8 cellular contexts compared by ENCODE assay signal in genomic region chr12:59164991-59165718, GRCh38.
DNase-seq lines count a peak whose midpoint lies in the region; ATAC-seq and TF ChIP-seq lines count a peak whose summit lies in the region.

No MANE protein-coding gene starts in this region.

- H3K36me3 Mint-ChIP-seq in type B pancreatic cell = no peaks in the 10 kb centered on the region

- ATAC-seq in RWPE2 (ENCODE audit: low read depth) = no peak
- ATAC-seq in HG02588 (IDR thresholded peaks at IDR 0.05; ENCODE audit: unreplicated experiment) = no peak
- ATAC-seq in HG03097 (IDR thresholded peaks at IDR 0.05; ENCODE audit: low FRiP score, unreplicated experiment) = no peak

- peaks cover 20% of the 10 kb centered on the region for H3K4me1 Mint-ChIP-seq in type B pancreatic cell (ENCODE audit: unreplicated experiment)

- no peaks in the 10 kb centered on the region for H3K9me3 ChIP-seq in RWPE2 (ENCODE audit: severe bottlenecking)

- peak; percentile 19 for DNase-seq in AG20443 (ENCODE audit: low spot score)
- peak; percentile 3 for DNase-seq in HuH-7.5 (ENCODE audit: low spot score)
- no peak for DNase-seq in RWPE2 (ENCODE audit: low spot score)
- DNase-seq in foreskin fibroblast = peak; percentile 19 to 66
- no peak for DNase-seq in type B pancreatic cell (ENCODE audit: extremely low spot score, unreplicated experiment)
- DNase-seq in UCSD-AML1 (lab: John Stamatoyannopoulos, UW; ENCODE audit: unreplicated experiment) = no peak

- H3K4me3 Mint-ChIP-seq in type B pancreatic cell = no peak overlapping the region

- H3K4me1 ChIP-seq in RWPE2 (ENCODE audit: insufficient read depth, poor library complexity, severe bottlenecking) = no peaks in the 10 kb centered on the region

- H3K27me3 ChIP-seq in RWPE2 (ENCODE audit: insufficient read depth, poor library complexity, severe bottlenecking) = no peaks in the 10 kb centered on the region

- H3K9me3 Mint-ChIP-seq in type B pancreatic cell = no peaks in the 10 kb centered on the region

- H3K27me3 Mint-ChIP-seq in type B pancreatic cell = peaks cover 5% of the 10 kb centered on the region

- H3K36me3 ChIP-seq in RWPE2 (ENCODE audit: low read depth) = no peaks in the 10 kb centered on the region

- TF ChIP-seq CTCF in RWPE2 (IDR thresholded peaks at IDR 0.05; ENCODE audit: poor library complexity, severe bottlenecking) (peak; percentile 85), foreskin fibroblast (IDR thresholded peaks at IDR 0.05; ENCODE audit: low read depth, low read length) (peak; percentile 32), type B pancreatic cell (conservative IDR thresholded peaks at IDR 0.05) (peak; percentile 79)

- no peak overlapping the region for H3K4me3 ChIP-seq in RWPE2 (ENCODE audit: severe bottlenecking)
- no peak overlapping the region for H3K4me3 ChIP-seq in foreskin fibroblast (ENCODE audit: low read depth in 1 of 2, low read length in 2 of 2)

- no peak overlapping the region for H3K27ac ChIP-seq in RWPE2 (ENCODE audit: poor library complexity, severe bottlenecking)

- H3K27ac Mint-ChIP-seq in type B pancreatic cell = no peak overlapping the region

Comparison
In these comparisons a context has a peak if more than half of its experiments do, and no peak if none do; other contexts are left out.
1. DNase-seq: peak in AG20443 (single experiment), HuH-7.5 (single experiment) and foreskin fibroblast (2 of 2); none in RWPE2 (single experiment), type B pancreatic cell (single experiment) and UCSD-AML1 (single experiment).
2. CTCF ChIP-seq: peak in every context shown above with its lines; median percentile 85 in RWPE2; 79 in type B pancreatic cell; 32 in foreskin fibroblast.